In genomic region chr10:74266-74621, GRCh38 we compare ENCODE assay signal across 10 cellular contexts. TPM values are rescaled to one million over a fixed set of nuclear protein-coding genes. Genes with fewer than 3 reads are reported as not detected.
DNase-seq lines count a peak whose midpoint lies in the region; TF ChIP-seq lines count a peak whose summit lies in the region.
"Not testable (repeated sequence)": the region's sequence is repeated elsewhere in the genome, so short reads cannot be mapped to it uniquely, and the experiment has no call there.
"Had no signal": no experiment of that assay in that cellular context is flagged by ENCODE, and none has a peak within 500 bp of the region (broad histone marks: within the 10 kb centered on the region; RNA-seq: fewer than 3 reads in every experiment).

No MANE protein-coding gene starts in this region.

- not testable (repeated sequence) for H3K9me3 ChIP-seq in BE2C; HUES64 (ENCODE audit: insufficient read depth, low read depth, low read length); WERI-Rb-1 (ENCODE audit: severe bottlenecking); duodenal mucosa (ENCODE audit: control insufficient read depth in 1 of 2, low read length in 2 of 2); iPS-20b (ENCODE audit: insufficient read depth, low read depth, low read length); neuronal stem cell (replicated peaks in 1 of 2; ENCODE audit: control insufficient read depth in 2 of 2, insufficient read depth in 1 of 2, low read depth in 1 of 2, low read length in 2 of 2); suprapubic skin

- DNase-seq in BE2C; WERI-Rb-1; activated naive CD8-positive, alpha-beta T cell treated with anti-CD3 and anti-CD28 coated beads for 36 hours; neuronal stem cell (ENCODE audit: low spot score); suprapubic skin (ENCODE audit: low spot score in 2 of 2): not testable (repeated sequence)

- not testable (repeated sequence) for H3K36me3 ChIP-seq in BE2C; HUES64 (ENCODE audit: insufficient read depth, low read length); WERI-Rb-1; duodenal mucosa (ENCODE audit: control insufficient read depth in 1 of 2, insufficient read depth in 2 of 2, low read length in 2 of 2); iPS-20b (ENCODE audit: insufficient read depth, low read depth, low read length); neuronal stem cell (replicated peaks in 1 of 2; ENCODE audit: control insufficient read depth in 2 of 2, insufficient read depth in 2 of 2, low read length in 2 of 2); suprapubic skin

- TF ChIP-seq EP300 in suprapubic skin (IDR thresholded peaks at IDR 0.05): not testable (repeated sequence)

- not testable (repeated sequence) for H3K4me1 ChIP-seq in BE2C; HUES64 (ENCODE audit: insufficient read depth, low read length); duodenal mucosa (ENCODE audit: control insufficient read depth in 1 of 2, insufficient read depth in 2 of 2, low read length in 2 of 2); iPS-20b (ENCODE audit: insufficient read depth, low read length); neuronal stem cell (ENCODE audit: control insufficient read depth in 2 of 2, insufficient read depth in 1 of 2, low read depth in 1 of 2, low read length in 2 of 2); suprapubic skin

- H2AK5ac ChIP-seq in neuronal stem cell (ENCODE audit: low read depth, low read length): not testable (repeated sequence)

- not testable (repeated sequence) for H3K27me3 ChIP-seq in BE2C; WERI-Rb-1 (ENCODE audit: insufficient read depth, low read depth, severe bottlenecking); duodenal mucosa (ENCODE audit: control insufficient read depth in 1 of 2, insufficient read depth in 2 of 2, low read length in 2 of 2); neuronal stem cell (ENCODE audit: control insufficient read depth in 3 of 3, insufficient read depth in 3 of 3, low read depth in 1 of 3, low read length in 3 of 3); suprapubic skin
- H3K27me3 ChIP-seq in HUES64 (ENCODE audit: insufficient read depth, low read length) (peaks cover 20% of the 10 kb centered on the region), iPS-20b (ENCODE audit: insufficient read depth, low read length) (peaks cover 20% of the 10 kb centered on the region)

- H3K14ac ChIP-seq in neuronal stem cell (ENCODE audit: low read length): not testable (repeated sequence)

- H4K91ac ChIP-seq in neuronal stem cell (ENCODE audit: low read depth, low read length, poor library complexity): not testable (repeated sequence)

- WGBS in HUES64: 45% methylated on average over 17 of the region's 17 CpGs
- WGBS in neuronal stem cell (ENCODE audit: extremely low coverage in 2 of 2, insufficient read length in 2 of 2, insufficient replicate concordance in 1 of 2), 2 donors: no CpG with 5 or more reads among the region's 17 CpGs
- WGBS in suprapubic skin: 44% methylated on average over 16 of the region's 17 CpGs

- H2BK5ac ChIP-seq in neuronal stem cell (ENCODE audit: low read length): not testable (repeated sequence)

- H3K9ac ChIP-seq in HUES64 (ENCODE audit: low read depth, low read length); duodenal mucosa (ENCODE audit: low read depth in 1 of 2, low read length in 2 of 2); iPS-20b (ENCODE audit: low read depth, low read length); neuronal stem cell (ENCODE audit: low read depth, low read length, poor library complexity): not testable (repeated sequence)

- peaks cover 43% of the 10 kb centered on the region for H3K27me3 Mint-ChIP-seq in activated naive CD8-positive, alpha-beta T cell treated with anti-CD3 and anti-CD28 coated beads for 36 hours

- not testable (repeated sequence) for TF ChIP-seq CTCF in BE2C (IDR thresholded peaks at IDR 0.05; ENCODE audit: low read depth, low read length); WERI-Rb-1 (IDR thresholded peaks at IDR 0.05; ENCODE audit: low read depth, low read length); suprapubic skin (IDR thresholded peaks at IDR 0.05)

- not testable (repeated sequence) for H2BK12ac ChIP-seq in neuronal stem cell (ENCODE audit: low read length)

- not testable (repeated sequence) for H3K27ac ChIP-seq in HUES64 (ENCODE audit: low read depth, low read length); WERI-Rb-1; duodenal mucosa (ENCODE audit: low read depth, low read length); iPS-20b (ENCODE audit: low read length); neuronal stem cell (replicated peaks; ENCODE audit: low read length); suprapubic skin

- not testable (repeated sequence) for H4K8ac ChIP-seq in neuronal stem cell (ENCODE audit: low read depth, low read length)

- not testable (repeated sequence) for H3K27ac Mint-ChIP-seq in activated naive CD8-positive, alpha-beta T cell treated with anti-CD3 and anti-CD28 coated beads for 36 hours

- not testable (repeated sequence) for H3K4me1 Mint-ChIP-seq in activated naive CD8-positive, alpha-beta T cell treated with anti-CD3 and anti-CD28 coated beads for 36 hours

- peak overlapping the region; percentile 77 for H3K4me3 Mint-ChIP-seq in activated naive CD8-positive, alpha-beta T cell treated with anti-CD3 and anti-CD28 coated beads for 36 hours

- H2BK120ac ChIP-seq in neuronal stem cell (ENCODE audit: low read depth, low read length): not testable (repeated sequence)

- H3K18ac ChIP-seq in neuronal stem cell (ENCODE audit: low read length): not testable (repeated sequence)

- H2AFZ ChIP-seq in neuronal stem cell (ENCODE audit: low read length): peak overlapping the region; percentile 95

- not testable (repeated sequence) for H3K79me1 ChIP-seq in neuronal stem cell (ENCODE audit: low read depth, low read length)

- H3K23ac ChIP-seq in neuronal stem cell (ENCODE audit: low read depth, low read length, poor library complexity): not testable (repeated sequence)

- H3K9me3 Mint-ChIP-seq in activated naive CD8-positive, alpha-beta T cell treated with anti-CD3 and anti-CD28 coated beads for 36 hours: not testable (repeated sequence)

- H3K4me2 ChIP-seq in neuronal stem cell (ENCODE audit: insufficient read depth, low read length, poor library complexity, severe bottlenecking): not testable (repeated sequence)

- peak overlapping the region; percentile 31; the same call in 1 of the 2 replicates for H3K4me3 ChIP-seq in BE2C (ENCODE audit: low read depth, low read length)
- H3K4me3 ChIP-seq in HUES64 (ENCODE audit: low read length): peak overlapping the region; percentile 78; the same call in 1 of the 2 replicates
- peak overlapping the region; percentile 36 for H3K4me3 ChIP-seq in WERI-Rb-1 (ENCODE audit: low read depth, low read length)
- H3K4me3 ChIP-seq in duodenal mucosa (ENCODE audit: low read depth in 1 of 2, low read length in 2 of 2): peak overlapping the region; percentile 52 to 73
- peak overlapping the region; percentile 69; the same call in 1 of the 2 replicates for H3K4me3 ChIP-seq in iPS-20b (ENCODE audit: low read length)
- peak overlapping the region in 1 of 2 donors; percentile 46 for H3K4me3 ChIP-seq in neuronal stem cell (ENCODE audit: low read length in 2 of 2)
- H3K4me3 ChIP-seq in suprapubic skin: peak overlapping the region; percentile 54

- not testable (repeated sequence) for H2BK15ac ChIP-seq in neuronal stem cell (ENCODE audit: low read length)

- H3K36me3 Mint-ChIP-seq in activated naive CD8-positive, alpha-beta T cell treated with anti-CD3 and anti-CD28 coated beads for 36 hours: not testable (repeated sequence)

- not testable (repeated sequence) for TF ChIP-seq POLR2A in suprapubic skin (IDR thresholded peaks at IDR 0.05)

- H3K4ac ChIP-seq in neuronal stem cell (ENCODE audit: low read length): not testable (repeated sequence)

RNA-seq across cellular contexts. Expression of gene TUBB8, which starts 25.1 kb away (rescaled TPM):
- not detected for polyA plus RNA-seq in BE2C (2012; ENCODE audit: insufficient read depth, insufficient read length, low read depth)
- 0.35 TPM for polyA plus RNA-seq in HUES64 (2013, experiment 1 of 2)
- 0.63 TPM for polyA plus RNA-seq in HUES64 (2013, experiment 2 of 2)
- total RNA-seq in activated naive CD8-positive, alpha-beta T cell treated with anti-CD3 and anti-CD28 coated beads for 36 hours: not detected
- 0.84 TPM for polyA plus RNA-seq in neuronal stem cell (2013, experiment 1 of 2)
- 0.60 TPM for polyA plus RNA-seq in neuronal stem cell (2013, experiment 2 of 2)
- not detected for total RNA-seq in suprapubic skin
- total RNA-seq: dermis microvascular lymphatic vessel endothelial cell, NCI-H460 had no signal
